8 cellular contexts compared by ENCODE assay signal in the genomic region with DNA sequence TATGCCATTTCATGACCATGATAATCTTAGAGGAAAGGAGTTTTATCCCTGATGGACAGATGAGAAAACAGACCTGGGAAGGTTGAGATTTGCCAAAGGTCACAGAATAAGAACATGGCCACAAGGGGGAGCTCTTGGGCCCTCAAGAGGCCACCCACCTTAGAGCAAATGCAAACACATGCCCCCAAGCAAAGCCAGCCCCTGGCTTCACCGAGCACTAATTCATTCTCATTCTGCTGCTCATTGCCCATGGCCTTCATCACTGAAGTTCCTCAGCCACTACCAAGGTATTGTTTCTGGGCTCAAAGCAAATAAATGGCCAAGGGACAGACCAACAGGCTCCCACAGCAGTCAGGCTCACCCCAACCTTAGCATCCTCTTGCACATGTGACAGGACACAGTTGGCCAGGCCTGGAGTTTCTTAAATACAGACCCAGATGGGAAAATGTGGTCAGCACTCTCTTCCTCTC. TPM values are rescaled to one million over a fixed set of nuclear protein-coding genes. Genes with fewer than 3 reads are reported as not detected.
DNase-seq lines count a peak whose midpoint lies in the region; ATAC-seq, FAIRE-seq and TF ChIP-seq lines count a peak whose summit lies in the region.

No MANE protein-coding gene starts in this region.

- WGBS in psoas muscle, 3 donors = 0 to 16% (median 4%) methylated on average over 1 of the region's 1 CpG

- peaks cover 2% of the 10 kb centered on the region for H3K27me3 Mint-ChIP-seq in activated T-helper 2 cell treated with anti-CD3 and anti-CD28 coated beads, Interferon-gamma antibody, Interleukin-2, Interleukin-4, amounts not matched to agents 10 μg/mL and 5 μg/mL and 100 μg/mL, durations not matched to agents 14 hours and 24 hours and 36 hours (ENCODE audit: low read depth)

- peaks cover 33% of the 10 kb centered on the region for H3K4me1 Mint-ChIP-seq in activated T-helper 2 cell treated with anti-CD3 and anti-CD28 coated beads, Interferon-gamma antibody, Interleukin-2, Interleukin-4, amounts not matched to agents 10 μg/mL and 5 μg/mL and 100 μg/mL, durations not matched to agents 14 hours and 24 hours and 36 hours (ENCODE audit: low read depth)

- DNase-seq in NCI-H2196 (lab: John Stamatoyannopoulos, UW; ENCODE audit: unreplicated experiment) = peak; percentile 36
- DNase-seq in NCI-H2196 treated with DMSO at 0.1 percent for 48 hours (lab: John Stamatoyannopoulos, UW; ENCODE audit: unreplicated experiment) = no peak
- DNase-seq in HK-2 (ENCODE audit: unreplicated experiment) = peak; percentile 78
- peak; percentile 56 for DNase-seq in RCC 7860 (ENCODE audit: low spot score)
- peak; percentile 50 for DNase-seq in activated T-helper 2 cell treated with anti-CD3 and anti-CD28 coated beads, Interferon-gamma antibody, Interleukin-2, Interleukin-4, amounts not matched to agents 10 μg/mL and 5 μg/mL and 100 μg/mL, durations not matched to agents 14 hours and 24 hours and 36 hours (ENCODE audit: low spot score)
- DNase-seq in glomerular visceral epithelial cell (ENCODE audit: extremely low spot score) = peak; percentile 84
- DNase-seq in psoas muscle = peak; percentile 67 to 78

- FAIRE-seq in RCC 7860 (lab: Jason Lieb, UNC) = peak; percentile 8

- no peaks in the 10 kb centered on the region for H3K9me3 ChIP-seq in psoas muscle

- peak overlapping the region; percentile 59 for H3K27ac ChIP-seq in psoas muscle

- peak; percentile 60 to 70 (median 66) for ATAC-seq in psoas muscle
- ATAC-seq in HG03108 (IDR thresholded peaks at IDR 0.05; ENCODE audit: unreplicated experiment) = no peak

- H3K36me3 Mint-ChIP-seq in activated T-helper 2 cell treated with anti-CD3 and anti-CD28 coated beads, Interferon-gamma antibody, Interleukin-2, Interleukin-4, amounts not matched to agents 10 μg/mL and 5 μg/mL and 100 μg/mL, durations not matched to agents 14 hours and 24 hours and 36 hours (ENCODE audit: low read depth) = no peaks in the 10 kb centered on the region

- no peak overlapping the region for H3K4me3 ChIP-seq in psoas muscle

- H3K27me3 ChIP-seq in psoas muscle (ENCODE audit: insufficient read depth in 3 of 3, low read length in 2 of 3) = no peaks in the 10 kb centered on the region

- H3K4me3 Mint-ChIP-seq in activated T-helper 2 cell treated with anti-CD3 and anti-CD28 coated beads, Interferon-gamma antibody, Interleukin-2, Interleukin-4, amounts not matched to agents 10 μg/mL and 5 μg/mL and 100 μg/mL, durations not matched to agents 14 hours and 24 hours and 36 hours (ENCODE audit: low read depth) = no peak overlapping the region

- peaks cover 48% of the 10 kb centered on the region for H3K4me1 ChIP-seq in psoas muscle

- H3K9me3 Mint-ChIP-seq in activated T-helper 2 cell treated with anti-CD3 and anti-CD28 coated beads, Interferon-gamma antibody, Interleukin-2, Interleukin-4, amounts not matched to agents 10 μg/mL and 5 μg/mL and 100 μg/mL, durations not matched to agents 14 hours and 24 hours and 36 hours = no peaks in the 10 kb centered on the region

- peaks cover 0 to 39% of the 10 kb centered on the region in 2 donors for H3K36me3 ChIP-seq in psoas muscle (ENCODE audit: insufficient read depth in 1 of 2, low read depth in 1 of 2)

- TF ChIP-seq CTCF in psoas muscle (IDR thresholded peaks at IDR 0.05) = peak; percentile 82

- intact Hi-C loops in activated T-helper 2 cell treated with anti-CD3 and anti-CD28 coated beads, Interferon-gamma antibody, Interleukin-2, Interleukin-4, amounts not matched to agents 10 μg/mL and 5 μg/mL and 100 μg/mL, durations not matched to agents 14 hours and 24 hours and 36 hours (cut with micrococcal nuclease) = loop anchor here (1.0 to 2.0 kb wide), 2 partner anchors 48 to 117 kb away; no protein-coding TSS in a partner anchor
- intact Hi-C loops in psoas muscle (cut with DNase I) = loop anchor here (2.0 to 5.0 kb wide), 2 partner anchors 41 to 116 kb away; no protein-coding TSS in a partner anchor

- no peak overlapping the region for H3K27ac Mint-ChIP-seq in activated T-helper 2 cell treated with anti-CD3 and anti-CD28 coated beads, Interferon-gamma antibody, Interleukin-2, Interleukin-4, amounts not matched to agents 10 μg/mL and 5 μg/mL and 100 μg/mL, durations not matched to agents 14 hours and 24 hours and 36 hours

RNA-seq across cellular contexts. Expression of a gene that starts 44.2 kb away (rescaled TPM):
- 2.7 and 2.9 TPM in 2 replicates for total RNA-seq in activated T-helper 2 cell treated with anti-CD3 and anti-CD28 coated beads, Interferon-gamma antibody, Interleukin-2, Interleukin-4, amounts not matched to agents 10 μg/mL and 5 μg/mL and 100 μg/mL, durations not matched to agents 14 hours and 24 hours and 36 hours
- 100 to 1,000 TPM; 267 to 504 (median 329) TPM for total RNA-seq in psoas muscle
- polyA plus RNA-seq in psoas muscle = 100 to 1,000 TPM in 2 of 3 donors, 10 to 100 TPM in 1; 97.3 to 493 (median 311) TPM

RNA-seq across cellular contexts. Expression of a gene that starts 52.6 kb away (rescaled TPM):
- not detected in 2 replicates for total RNA-seq in activated T-helper 2 cell treated with anti-CD3 and anti-CD28 coated beads, Interferon-gamma antibody, Interleukin-2, Interleukin-4, amounts not matched to agents 10 μg/mL and 5 μg/mL and 100 μg/mL, durations not matched to agents 14 hours and 24 hours and 36 hours
- not detected for total RNA-seq in psoas muscle
- not detected for polyA plus RNA-seq in psoas muscle

Comparison
In these comparisons a context has a peak if more than half of its experiments do, and no peak if none do; other contexts are left out.
1. RNA of a gene that starts 44.2 kb away (total RNA-seq): 267 to 504 TPM in psoas muscle; 2.7 to 2.9 TPM in activated T-helper 2 cell treated with anti-CD3 and anti-CD28 coated beads, Interferon-gamma antibody, Interleukin-2, Interleukin-4, amounts not matched to agents 10 μg/mL and 5 μg/mL and 100 μg/mL, durations not matched to agents 14 hours and 24 hours and 36 hours; every median in the first group is over 10 times any median in the second.